Comparison of ENCODE assay signal across 14 cellular contexts in genomic region chr1:3657096-3657475, GRCh38. TPM values are rescaled to one million over a fixed set of nuclear protein-coding genes. Genes with fewer than 3 reads are reported as not detected.
DNase-seq lines count a peak whose midpoint lies in the region; ATAC-seq and TF ChIP-seq lines count a peak whose summit lies in the region.
"Had no signal": no experiment of that assay in that cellular context is flagged by ENCODE, and none has a peak within 500 bp of the region (broad histone marks: within the 10 kb centered on the region; RNA-seq: fewer than 3 reads in every experiment).

No MANE protein-coding gene starts in this region.

- TF ChIP-seq CTCF in chondrocyte (IDR thresholded peaks at IDR 0.05) = no peak

- H3K27me3 Mint-ChIP-seq in chondrocyte (ENCODE audit: low read depth) = peaks cover 49% of the 10 kb centered on the region

- no peak overlapping the region for H3K4me3 Mint-ChIP-seq in chondrocyte (ENCODE audit: unreplicated experiment)
- H3K4me3 Mint-ChIP-seq: activated CD4-positive, alpha-beta memory T cell treated with anti-CD3 and anti-CD28 coated beads for 36 hours; activated naive CD8-positive, alpha-beta T cell; naive thymus-derived CD8-positive, alpha-beta T cell had no signal

- ATAC-seq in GM18498 (IDR thresholded peaks at IDR 0.05; ENCODE audit: unreplicated experiment) = peak; percentile 9
- ATAC-seq in GM19397 (IDR thresholded peaks at IDR 0.05; ENCODE audit: unreplicated experiment) = peak; percentile 7
- ATAC-seq in HG02885 (IDR thresholded peaks at IDR 0.05; ENCODE audit: poor library complexity, unreplicated experiment) = peak; percentile 20
- ATAC-seq in HG02623 (IDR thresholded peaks at IDR 0.05; ENCODE audit: unreplicated experiment) = no peak
- ATAC-seq: naive thymus-derived CD8-positive, alpha-beta T cell had no signal

- no peaks in the 10 kb centered on the region for H3K4me1 Mint-ChIP-seq in chondrocyte (ENCODE audit: low read depth)

- no peak overlapping the region for H3K27ac Mint-ChIP-seq in chondrocyte (ENCODE audit: unreplicated experiment)
- H3K27ac Mint-ChIP-seq: activated CD4-positive, alpha-beta memory T cell treated with anti-CD3 and anti-CD28 coated beads for 36 hours; activated naive CD8-positive, alpha-beta T cell; naive thymus-derived CD8-positive, alpha-beta T cell had no signal

- peak; percentile 68 for DNase-seq in chondrocyte (ENCODE audit: low spot score)
- DNase-seq in T-helper 1 cell = no peak
- no peak for DNase-seq in D341Med (ENCODE audit: low spot score)
- DNase-seq: activated T-cell treated with anti-CD3 and anti-CD28 coated beads, Interleukin-2, amount 50 U/mL, for 48 hours; Caco-2; NCI-H774 had no signal

- H3K9me3 Mint-ChIP-seq in chondrocyte (ENCODE audit: low read depth) = no peaks in the 10 kb centered on the region
- H3K9me3 Mint-ChIP-seq: activated CD4-positive, alpha-beta memory T cell treated with anti-CD3 and anti-CD28 coated beads for 36 hours; naive thymus-derived CD8-positive, alpha-beta T cell had no signal

- peaks cover 2% of the 10 kb centered on the region for H3K36me3 Mint-ChIP-seq in chondrocyte (ENCODE audit: low read depth)
- H3K36me3 Mint-ChIP-seq: activated CD4-positive, alpha-beta memory T cell treated with anti-CD3 and anti-CD28 coated beads for 36 hours; activated naive CD8-positive, alpha-beta T cell; naive thymus-derived CD8-positive, alpha-beta T cell had no signal

RNA-seq across cellular contexts. Expression of gene TP73, which starts 4.8 kb away (rescaled TPM):
- total RNA-seq in chondrocyte = 0.05 to 0.58 TPM in 2 of 3 replicates, not detected in the other
- total RNA-seq: esophagus muscularis mucosa; naive thymus-derived CD8-positive, alpha-beta T cell had no signal

RNA-seq across cellular contexts. Expression of gene WRAP73, which starts 7.2 kb away (rescaled TPM):
- 12.6 to 17.6 TPM (median 15.5 TPM) in 3 replicates for total RNA-seq in chondrocyte

RNA-seq across cellular contexts. Expression of gene TPRG1L, which starts 32.3 kb away (rescaled TPM):
- 52.5 to 53.7 TPM (median 53.6 TPM) in 3 replicates for total RNA-seq in chondrocyte

RNA-seq across cellular contexts. Expression of gene MEGF6, which starts 45.8 kb away (rescaled TPM):
- 185 to 332 TPM (median 328 TPM) in 3 replicates for total RNA-seq in chondrocyte
